27 cellular contexts compared by ENCODE assay signal in genomic region chr3:155286745-155287144, GRCh38. TPM values are rescaled to one million over a fixed set of nuclear protein-coding genes. Genes with fewer than 3 reads are reported as not detected.
"Had no signal": no experiment of that assay in that cellular context is flagged by ENCODE, and none has a peak within 500 bp of the region (broad histone marks: within the 10 kb centered on the region; RNA-seq: fewer than 3 reads in every experiment).

No MANE protein-coding gene starts in this region.

- H3K4me1 ChIP-seq: heart left ventricle, transverse colon had no signal

- DNase-seq: activated CD8-positive, alpha-beta memory T cell treated with anti-CD3 and anti-CD28 coated beads for 24 hours; activated CD8-positive, alpha-beta memory T cell treated with anti-CD3 and anti-CD28 coated beads, Interleukin-2, amount 50 U/mL, for 48 hours; activated naive CD4-positive, alpha-beta T cell; activated T-cell treated with anti-CD3 and anti-CD28 coated beads, Interleukin-2, amount 50 U/mL, for 4 hours; amniotic stem cell; caudate nucleus; effector memory CD4-positive, alpha-beta T cell; heart left ventricle; islet precursor cell; left cardiac atrium; mesenchymal stem cell; stimulated activated CD4-positive, alpha-beta T cell treated with anti-CD3 and anti-CD28 coated beads, Interleukin-2, amount 100 ng/mL, for 48 hours; stimulated activated CD8-positive, alpha-beta memory T cell treated with anti-CD3 and anti-CD28 coated beads, Interleukin-4, amount 100 ng/mL, for 48 hours; stimulated activated naive B cell treated with anti-CD40 and anti-IgM and Interleukin-4, amounts not matched to agents 10 μg/mL and 1 μg/mL and 100 μg/mL, for 72 hours; T-helper 9 cell; transverse colon had no signal

- H3K9me3 ChIP-seq: heart left ventricle, transverse colon had no signal

- H3K27ac ChIP-seq: heart left ventricle, parathyroid adenoma, transverse colon had no signal

- H3K27me3 ChIP-seq: heart left ventricle, transverse colon had no signal

- ATAC-seq: activated T-cell treated with anti-CD3 and anti-CD28 coated beads, Interleukin-2, amount 50 U/mL, for 4 hours; esophagus mucosa; heart left ventricle; left cardiac atrium; sciatic nerve; stimulated activated naive B cell treated with anti-CD40 and anti-IgM and Interleukin-4, amounts not matched to agents 10 μg/mL and 1 μg/mL and 100 μg/mL, for 72 hours; WTC11 had no signal

- H3K4me3 ChIP-seq: heart left ventricle, transverse colon had no signal

- FAIRE-seq: urothelium cell line had no signal

- H2AFZ ChIP-seq: parathyroid adenoma had no signal

- H3K36me3 ChIP-seq: heart left ventricle, transverse colon had no signal

- H3K9ac ChIP-seq: parathyroid adenoma had no signal

RNA-seq across cellular contexts. Expression of gene STRIT1, which starts 6.7 kb away (rescaled TPM):
- total RNA-seq: activated T-cell treated with anti-CD3 and anti-CD28 coated beads, Interleukin-2, amount 50 U/mL, for 4 hours; activated T-helper 2 cell treated with anti-CD3 and anti-CD28 coated beads, Interferon-gamma antibody, Interleukin-2, Interleukin-4, amounts not matched to agents 10 μg/mL and 5 μg/mL and 100 μg/mL, durations not matched to agents 14 hours and 24 hours and 36 hours; dermis microvascular lymphatic vessel endothelial cell; esophagus mucosa; left cardiac atrium; liver; mononuclear cell; sciatic nerve; T-helper 1 cell treated with Interleukin-12 subunit alpha and Interleukin-12 subunit beta and Interleukin-4 antibody, amounts not matched to agents 30 ng/mL and 1 ng/mL, for 36 hours; temporal lobe had no signal
- polyA plus RNA-seq: liver had no signal
